Comparison of ENCODE assay signal across 24 cellular contexts in genomic region chr1:3693321-3693720, GRCh38. TPM values are rescaled to one million over a fixed set of nuclear protein-coding genes. Genes with fewer than 3 reads are reported as not detected.
DNase-seq lines count a peak whose midpoint lies in the region; TF ChIP-seq lines count a peak whose summit lies in the region.
"Had no signal": no experiment of that assay in that cellular context is flagged by ENCODE, and none has a peak within 500 bp of the region (broad histone marks: within the 10 kb centered on the region; RNA-seq: fewer than 3 reads in every experiment).

No MANE protein-coding gene starts in this region.

- H3K9me3 ChIP-seq in BLaER1: no peaks in the 10 kb centered on the region
- H3K9me3 ChIP-seq in vagina: no peaks in the 10 kb centered on the region
- H3K9me3 ChIP-seq: A549, Caco-2 had no signal

- H3K9ac ChIP-seq in BLaER1: no peak overlapping the region

- DNase-seq in RWPE1 (ENCODE audit: low spot score) (no peak), glutamatergic neuron (no peak), vagina (ENCODE audit: extremely low spot score in 2 of 2) (no peak), cerebellar cortex (ENCODE audit: low spot score) (no peak), HuH-7.5 (ENCODE audit: low spot score) (no peak)
- DNase-seq: AML-193; Caco-2; Calu3; CD4-positive, alpha-beta T cell; CD8-positive, alpha-beta T cell; DMS153; DMS53; DND-41; EL; GDM1 had no signal

- H3K27me3 ChIP-seq in BLaER1 (no peaks in the 10 kb centered on the region), vagina (no peaks in the 10 kb centered on the region)

- H3K9me3 Mint-ChIP-seq in glutamatergic neuron (ENCODE audit: unreplicated experiment): peaks cover 26% of the 10 kb centered on the region
- H3K9me3 Mint-ChIP-seq: CD4-positive, alpha-beta T cell; CD8-positive, alpha-beta T cell had no signal

- peak overlapping the region; percentile 60 for H3K4me3 Mint-ChIP-seq in glutamatergic neuron (ENCODE audit: unreplicated experiment)
- H3K4me3 Mint-ChIP-seq: B cell; CD4-positive, alpha-beta T cell; CD8-positive, alpha-beta T cell had no signal

- H3K27ac Mint-ChIP-seq in glutamatergic neuron (ENCODE audit: unreplicated experiment): peak overlapping the region; percentile 95
- H3K27ac Mint-ChIP-seq: B cell; CD4-positive, alpha-beta T cell; CD8-positive, alpha-beta T cell had no signal

- H3K4me2 ChIP-seq in BLaER1: peak overlapping the region; percentile 85; the same call in 1 of the 2 replicates
- H3K4me2 ChIP-seq: A549 had no signal

- no peak for TF ChIP-seq POLR2A in vagina (IDR thresholded peaks at IDR 0.05)

- no peak overlapping the region for H3K4me3 ChIP-seq in BLaER1
- H3K4me3 ChIP-seq in vagina: no peak overlapping the region
- H3K4me3 ChIP-seq: A549, GM12878 had no signal

- intact Hi-C loops in vagina (cut with DNase I): no loop called here

- H3K27me3 Mint-ChIP-seq in glutamatergic neuron (ENCODE audit: unreplicated experiment): peaks cover 19% of the 10 kb centered on the region

- no peak for TF ChIP-seq CTCF in RWPE1 (conservative IDR thresholded peaks at IDR 0.05; ENCODE audit: low read depth)
- TF ChIP-seq CTCF in glutamatergic neuron (IDR thresholded peaks at IDR 0.05; ENCODE audit: partially characterized antibody, unreplicated experiment): no peak
- no peak for TF ChIP-seq CTCF in vagina (IDR thresholded peaks at IDR 0.05)

- no peak overlapping the region for H3K27ac ChIP-seq in BLaER1
- H3K27ac ChIP-seq in RWPE1: peak overlapping the region; percentile 46
- no peak overlapping the region for H3K27ac ChIP-seq in vagina
- H3K27ac ChIP-seq: 22Rv1, A549, C4-2B had no signal

- no peaks in the 10 kb centered on the region for H3K36me3 ChIP-seq in BLaER1
- H3K36me3 ChIP-seq in vagina: no peaks in the 10 kb centered on the region

- no peaks in the 10 kb centered on the region for H3K36me3 Mint-ChIP-seq in glutamatergic neuron (ENCODE audit: unreplicated experiment)
- H3K36me3 Mint-ChIP-seq: CD8-positive, alpha-beta T cell had no signal

- H3K4me1 ChIP-seq in BLaER1 (peaks cover 80% of the 10 kb centered on the region), vagina (no peaks in the 10 kb centered on the region)
- H3K4me1 ChIP-seq: A549, Caco-2 had no signal

- POLR2A ChIA-PET in RWPE1 (lab: Yijun Ruan, JAX; ENCODE audit: low non-redundant PET): no interaction called here

- no peaks in the 10 kb centered on the region for H4K20me1 ChIP-seq in BLaER1

- H3K4me1 Mint-ChIP-seq in glutamatergic neuron (ENCODE audit: low read depth, unreplicated experiment): peaks cover 41% of the 10 kb centered on the region

- CTCF ChIA-PET in RWPE1 (lab: Yijun Ruan, JAX): interaction anchor here (1.2 kb wide), 1 partner anchor 31 kb away, joined by 4 read pairs; no protein-coding TSS in a partner anchor

RNA-seq across cellular contexts. Expression of gene TP73, which starts 41.0 kb away (rescaled TPM):
- total RNA-seq in glutamatergic neuron (ENCODE audit: unreplicated experiment) (13.0 TPM), vagina (8.1 TPM)
- total RNA-seq: CD4-positive, alpha-beta T cell; CD8-positive, alpha-beta T cell had no signal

RNA-seq across cellular contexts. Expression of gene WRAP73, which starts 43.4 kb away (rescaled TPM):
- total RNA-seq in glutamatergic neuron (ENCODE audit: unreplicated experiment) (47.7 TPM), vagina (23.3 TPM)

RNA-seq across cellular contexts. Expression of gene CCDC27, which starts 58.9 kb away (rescaled TPM):
- not detected for total RNA-seq in glutamatergic neuron (ENCODE audit: unreplicated experiment)
- total RNA-seq in vagina: not detected
- total RNA-seq: A172; B cell; Caco-2; Calu3; CD4-positive, alpha-beta T cell; CD8-positive, alpha-beta T cell; Daoy; G401; GM12878 had no signal
